Comparison of ENCODE assay signal across 32 cellular contexts in the genomic region with DNA sequence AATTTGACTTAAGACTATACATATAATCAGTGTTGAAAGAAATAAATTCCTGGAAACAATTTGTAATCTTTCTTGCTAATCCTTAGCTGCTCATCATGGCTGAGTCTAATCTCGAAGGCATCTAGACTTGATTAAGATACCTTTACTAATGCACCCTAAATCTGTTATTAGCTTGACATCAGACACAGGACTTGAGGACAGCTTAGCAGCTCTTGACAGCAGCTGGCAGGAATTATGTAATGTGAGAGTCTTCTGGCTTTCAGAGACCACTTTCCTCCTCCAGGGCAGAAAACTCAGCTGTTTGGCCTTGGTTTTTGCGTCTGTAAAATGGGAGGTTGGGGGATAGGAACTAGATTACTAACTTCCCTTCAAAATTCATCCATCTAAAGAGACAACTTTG. TPM values are rescaled to one million over a fixed set of nuclear protein-coding genes. Genes with fewer than 3 reads are reported as not detected.
"Had no signal": no experiment of that assay in that cellular context is flagged by ENCODE, and none has a peak within 500 bp of the region (broad histone marks: within the 10 kb centered on the region; RNA-seq: fewer than 3 reads in every experiment).

No MANE protein-coding gene starts in this region.

- ATAC-seq: activated CD8-positive, alpha-beta memory T cell treated with anti-CD3 and anti-CD28 coated beads, Interleukin-2, amount 10 ng/mL, durations not matched to agents 7 days and 5 days; activated naive CD8-positive, alpha-beta T cell treated with anti-CD3 and anti-CD28 coated beads, Interleukin-2, amount 50 U/mL, for 24 hours had no signal

- DNase-seq: activated CD4-positive, alpha-beta memory T cell treated with anti-CD3 and anti-CD28 coated beads, Interleukin-2, amount 10 ng/mL, durations not matched to agents 7 days and 5 days; activated CD4-positive, alpha-beta T cell treated with anti-CD3 and anti-CD28 coated beads for 1 hour; activated CD4-positive, alpha-beta T cell treated with anti-CD3 and anti-CD28 coated beads for 48 hours; activated CD4-positive, CD25-positive, alpha-beta regulatory T cell; activated CD8-positive, alpha-beta memory T cell treated with anti-CD3 and anti-CD28 coated beads for 24 hours; activated CD8-positive, alpha-beta memory T cell treated with anti-CD3 and anti-CD28 coated beads, Interleukin-2, amount 10 ng/mL, durations not matched to agents 7 days and 5 days; activated CD8-positive, alpha-beta memory T cell treated with anti-CD3 and anti-CD28 coated beads, Interleukin-2, amount 50 U/mL, for 48 hours; activated effector memory CD4-positive, alpha-beta T cell treated with Interleukin-2 at 50 U/mL for 16 hours; activated naive CD4-positive, alpha-beta T cell treated with anti-CD3 and anti-CD28 coated beads, Interleukin-2, amount 10 ng/mL, durations not matched to agents 7 days and 5 days; activated naive CD8-positive, alpha-beta T cell treated with anti-CD3 and anti-CD28 coated beads, Interleukin-2, amount 50 U/mL, for 24 hours; activated T-cell treated with anti-CD3 and anti-CD28 coated beads, Interleukin-2, amount 50 U/mL, for 48 hours; anterior cingulate cortex; caudate nucleus; cerebellar nuclear complex; Kasumi-1; MG63; NCI-H1048; NCI-H1105 treated with DMSO at 0.1 percent for 48 hours; NCI-H1436; NCI-H1694; NCI-H1930; NCI-H345; NCI-H526 treated with DMSO at 0.1 percent for 48 hours; NCI-H774; Right ventricle myocardium superior; SW 1271; T-helper 1 cell; T-helper 2 cell; T-helper 9 cell had no signal

RNA-seq across cellular contexts. Expression of gene PPY, which starts 27.8 kb away (rescaled TPM):
- total RNA-seq: activated CD4-positive, alpha-beta memory T cell treated with anti-CD3 and anti-CD28 coated beads, Interleukin-2, amount 10 ng/mL, durations not matched to agents 7 days and 5 days; activated CD8-positive, alpha-beta memory T cell treated with anti-CD3 and anti-CD28 coated beads, Interleukin-2, amount 10 ng/mL, durations not matched to agents 7 days and 5 days; bronchial epithelial cell; NCI-H460; OCI-LY7; Right ventricle myocardium superior had no signal

RNA-seq across cellular contexts. Expression of gene PYY, which starts 39.3 kb away (rescaled TPM):
- total RNA-seq: activated CD4-positive, alpha-beta memory T cell treated with anti-CD3 and anti-CD28 coated beads, Interleukin-2, amount 10 ng/mL, durations not matched to agents 7 days and 5 days; activated CD8-positive, alpha-beta memory T cell treated with anti-CD3 and anti-CD28 coated beads, Interleukin-2, amount 10 ng/mL, durations not matched to agents 7 days and 5 days; NCI-H460; OCI-LY7; Right ventricle myocardium superior had no signal
